Comparison of ENCODE assay signal across 12 cellular contexts in genomic region chr1:25033030-25033827, GRCh38.
DNase-seq lines count a peak whose midpoint lies in the region; ATAC-seq and TF ChIP-seq lines count a peak whose summit lies in the region.
"Had no signal": no experiment of that assay in that cellular context is flagged by ENCODE, and none has a peak within 500 bp of the region (broad histone marks: within the 10 kb centered on the region; RNA-seq: fewer than 3 reads in every experiment).

No MANE protein-coding gene starts in this region.

- H3K9me3 Mint-ChIP-seq in T-helper 2 cell treated with Interferon-gamma antibody and Interleukin-4, amounts not matched to agents 5 μg/mL and 100 μg/mL, for 36 hours: no peaks in the 10 kb centered on the region
- no peaks in the 10 kb centered on the region for H3K9me3 Mint-ChIP-seq in IgD-negative memory B cell
- H3K9me3 Mint-ChIP-seq in activated T-helper 17 cell treated with anti-CD3 and anti-CD28 coated beads, Interleukin-2, amount 50 U/mL, for 72 hours: no peaks in the 10 kb centered on the region
- no peaks in the 10 kb centered on the region for H3K9me3 Mint-ChIP-seq in neural crest cell
- H3K9me3 Mint-ChIP-seq in type B pancreatic cell: no peaks in the 10 kb centered on the region

- H3K4me3 ChIP-seq in body of pancreas: no peak overlapping the region
- no peak overlapping the region for H3K4me3 ChIP-seq in lower leg skin (ENCODE audit: low read depth, poor library complexity, severe bottlenecking)
- H3K4me3 ChIP-seq: right atrium auricular region, thoracic aorta had no signal

- H3K27ac Mint-ChIP-seq in T-helper 2 cell treated with Interferon-gamma antibody and Interleukin-4, amounts not matched to agents 5 μg/mL and 100 μg/mL, for 36 hours: peak overlapping the region; percentile 61
- H3K27ac Mint-ChIP-seq in IgD-negative memory B cell (peak overlapping the region; percentile 95 to 96 (median 96)), neural crest cell (ENCODE audit: unreplicated experiment) (peak overlapping the region; percentile 46), type B pancreatic cell (no peak overlapping the region)
- peak overlapping the region; percentile 98 for H3K27ac Mint-ChIP-seq in activated T-helper 17 cell treated with anti-CD3 and anti-CD28 coated beads, Interleukin-2, amount 50 U/mL, for 72 hours

- ATAC-seq in activated T-helper 17 cell treated with anti-CD3 and anti-CD28 coated beads, Interleukin-2, amount 50 U/mL, for 72 hours (replicated peaks): no peak
- ATAC-seq in body of pancreas: no peak

- no peak for DNase-seq in T-helper 2 cell treated with Interferon-gamma antibody and Interleukin-4, amounts not matched to agents 5 μg/mL and 100 μg/mL, for 36 hours (ENCODE audit: low spot score)
- DNase-seq in T-helper 2 cell (no peak), neural crest cell (ENCODE audit: low read depth, low spot score) (no peak), body of pancreas (no peak), lower leg skin (ENCODE audit: low spot score in 2 of 2) (no peak), type B pancreatic cell (ENCODE audit: extremely low spot score, unreplicated experiment) (no peak)
- DNase-seq: EL, NCI-H69 had no signal

- no peaks in the 10 kb centered on the region for H3K27me3 ChIP-seq in body of pancreas
- H3K27me3 ChIP-seq: right atrium auricular region had no signal

- peaks cover 64% of the 10 kb centered on the region for H3K4me1 Mint-ChIP-seq in T-helper 2 cell treated with Interferon-gamma antibody and Interleukin-4, amounts not matched to agents 5 μg/mL and 100 μg/mL, for 36 hours (ENCODE audit: low read depth)
- H3K4me1 Mint-ChIP-seq in IgD-negative memory B cell (peaks cover 51 to 66% (median 62%) of the 10 kb centered on the region in 3 donors), neural crest cell (peaks cover 7% of the 10 kb centered on the region), type B pancreatic cell (ENCODE audit: unreplicated experiment) (no peaks in the 10 kb centered on the region)
- H3K4me1 Mint-ChIP-seq in activated T-helper 17 cell treated with anti-CD3 and anti-CD28 coated beads, Interleukin-2, amount 50 U/mL, for 72 hours: peaks cover 54% of the 10 kb centered on the region

- intact Hi-C loops in body of pancreas (cut with DNase I): no loop called here
- intact Hi-C loops in lower leg skin (cut with DNase I; ENCODE audit: low total_unique reads): no loop called here

- 60 to 83% methylated on average over 10 to 12 of the region's 12 CpGs for WGBS in body of pancreas, 2 donors
- WGBS in lower leg skin, 2 donors: 84 to 88% methylated on average over 12 of the region's 12 CpGs

- H3K4me1 ChIP-seq in body of pancreas: no peaks in the 10 kb centered on the region
- H3K4me1 ChIP-seq: right atrium auricular region had no signal

- H3K27me3 Mint-ChIP-seq in T-helper 2 cell treated with Interferon-gamma antibody and Interleukin-4, amounts not matched to agents 5 μg/mL and 100 μg/mL, for 36 hours (ENCODE audit: low read depth): no peaks in the 10 kb centered on the region
- H3K27me3 Mint-ChIP-seq in IgD-negative memory B cell: no peaks in the 10 kb centered on the region
- H3K27me3 Mint-ChIP-seq in activated T-helper 17 cell treated with anti-CD3 and anti-CD28 coated beads, Interleukin-2, amount 50 U/mL, for 72 hours: no peaks in the 10 kb centered on the region
- H3K27me3 Mint-ChIP-seq in neural crest cell (ENCODE audit: low read depth): no peaks in the 10 kb centered on the region
- peaks cover 13% of the 10 kb centered on the region for H3K27me3 Mint-ChIP-seq in type B pancreatic cell

- H3K27ac ChIP-seq in body of pancreas: peak overlapping the region in 1 of 4 donors; percentile 38
- H3K27ac ChIP-seq: right atrium auricular region, thoracic aorta had no signal

- TF ChIP-seq POLR2A in body of pancreas (IDR thresholded peaks at IDR 0.05) (no peak), lower leg skin (IDR thresholded peaks at IDR 0.05) (no peak)

- no peak for TF ChIP-seq CTCF in neural crest cell (conservative IDR thresholded peaks at IDR 0.05)
- no peak for TF ChIP-seq CTCF in body of pancreas (IDR thresholded peaks at IDR 0.05)
- TF ChIP-seq CTCF in lower leg skin (IDR thresholded peaks at IDR 0.05): no peak
- TF ChIP-seq CTCF in type B pancreatic cell (conservative IDR thresholded peaks at IDR 0.05): no peak

- peaks cover 3% of the 10 kb centered on the region for H3K36me3 Mint-ChIP-seq in T-helper 2 cell treated with Interferon-gamma antibody and Interleukin-4, amounts not matched to agents 5 μg/mL and 100 μg/mL, for 36 hours (ENCODE audit: low read depth)
- no peaks in the 10 kb centered on the region for H3K36me3 Mint-ChIP-seq in IgD-negative memory B cell
- peaks cover 11% of the 10 kb centered on the region for H3K36me3 Mint-ChIP-seq in activated T-helper 17 cell treated with anti-CD3 and anti-CD28 coated beads, Interleukin-2, amount 50 U/mL, for 72 hours (ENCODE audit: low read depth)
- H3K36me3 Mint-ChIP-seq in neural crest cell (ENCODE audit: low read depth): no peaks in the 10 kb centered on the region
- H3K36me3 Mint-ChIP-seq in type B pancreatic cell: no peaks in the 10 kb centered on the region

- no peaks in the 10 kb centered on the region for H3K9me3 ChIP-seq in body of pancreas
- H3K9me3 ChIP-seq: right atrium auricular region, thoracic aorta had no signal

- H3K36me3 ChIP-seq in body of pancreas (replicated peaks in 1 of 2; ENCODE audit: insufficient read depth in 1 of 2, low read depth in 2 of 2): no peaks in the 10 kb centered on the region
- H3K36me3 ChIP-seq: right atrium auricular region, thoracic aorta had no signal

- peak overlapping the region; percentile 47 for H3K4me3 Mint-ChIP-seq in T-helper 2 cell treated with Interferon-gamma antibody and Interleukin-4, amounts not matched to agents 5 μg/mL and 100 μg/mL, for 36 hours
- H3K4me3 Mint-ChIP-seq in IgD-negative memory B cell (peak overlapping the region; percentile 21 to 86 (median 76)), neural crest cell (no peak overlapping the region), type B pancreatic cell (no peak overlapping the region)
- peak overlapping the region; percentile 87 for H3K4me3 Mint-ChIP-seq in activated T-helper 17 cell treated with anti-CD3 and anti-CD28 coated beads, Interleukin-2, amount 50 U/mL, for 72 hours

Comparison
In these comparisons a context has a peak if more than half of its experiments do, and no peak if none do; other contexts are left out.
1. H3K4me3 Mint-ChIP-seq: peak in T-helper 2 cell treated with Interferon-gamma antibody and Interleukin-4, amounts not matched to agents 5 μg/mL and 100 μg/mL, for 36 hours (single experiment), IgD-negative memory B cell (4 of 4) and activated T-helper 17 cell treated with anti-CD3 and anti-CD28 coated beads, Interleukin-2, amount 50 U/mL, for 72 hours (single experiment); none in neural crest cell (single experiment) and type B pancreatic cell (single experiment).